In the genomic region with DNA sequence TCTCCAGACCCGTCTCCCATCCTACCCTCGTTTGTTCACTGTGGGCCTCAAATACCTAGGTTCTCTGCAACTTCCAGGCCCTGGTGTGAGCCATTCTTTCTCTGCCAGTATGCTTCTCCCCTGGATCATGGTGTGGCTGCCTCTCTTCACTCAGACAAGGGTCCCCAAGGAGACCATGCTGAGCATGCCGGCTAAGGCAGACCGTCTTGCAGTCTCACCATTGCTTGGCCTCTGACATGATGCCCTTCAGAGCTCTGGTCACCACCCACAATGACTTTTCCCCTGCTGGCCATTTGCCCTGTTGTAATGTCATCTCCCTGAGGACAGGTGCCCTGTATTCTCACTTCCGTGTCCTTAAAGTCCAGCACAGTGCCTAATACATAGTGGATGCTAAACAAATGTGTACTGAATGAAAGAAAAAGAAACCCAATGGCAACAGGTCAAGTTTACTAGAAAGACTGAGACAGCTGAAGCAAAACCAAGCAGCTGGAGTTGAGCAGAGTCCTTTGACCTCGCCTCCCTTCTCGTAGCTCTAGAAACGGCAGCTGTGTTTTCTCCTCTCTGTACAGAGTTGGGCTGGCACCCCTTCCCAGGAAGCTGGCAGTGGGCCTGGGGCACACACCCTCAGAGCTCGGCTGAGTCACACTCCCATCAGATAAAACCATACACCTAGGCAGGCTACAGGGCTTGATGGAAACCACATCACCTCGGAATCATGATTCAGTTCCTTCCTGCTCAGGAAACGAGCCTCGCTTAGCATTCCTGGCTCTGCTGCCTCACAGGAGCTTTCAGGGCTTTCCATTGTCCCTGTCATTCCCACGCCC, we compare ENCODE assay signal across 8 cellular contexts. TPM values are rescaled to one million over a fixed set of nuclear protein-coding genes. Genes with fewer than 3 reads are reported as not detected.
DNase-seq lines count a peak whose midpoint lies in the region; ATAC-seq and TF ChIP-seq lines count a peak whose summit lies in the region.

No MANE protein-coding gene starts in this region.

- no TSS peak for BruUV-seq in Calu3 (replicated peaks; lab: Mats Ljungman, UMichigan)

- H3K4me1 ChIP-seq in Peyer's patch (peaks cover 12 to 40% (median 33%) of the 10 kb centered on the region in 4 donors), right atrium auricular region (peaks cover 0 to 57% of the 10 kb centered on the region in 2 donors), spleen (peaks cover 38 to 60% (median 58%) of the 10 kb centered on the region in 6 donors)

- H3K36me3 ChIP-seq in Peyer's patch (peaks cover 0 to 41% (median 3%) of the 10 kb centered on the region in 3 donors), right atrium auricular region (peaks cover 42% of the 10 kb centered on the region), spleen (peaks cover 0 to 68% (median 38%) of the 10 kb centered on the region in 6 donors)

- WGBS in spleen, 5 donors, result 32 to 40% (median 37%) methylated on average over 13 of the region's 13 CpGs

- H3K36me3 Mint-ChIP-seq in Calu3 (ENCODE audit: insufficient read depth, unreplicated experiment), result peaks cover 47% of the 10 kb centered on the region
- peaks cover 34% of the 10 kb centered on the region for H3K36me3 Mint-ChIP-seq in activated naive CD8-positive, alpha-beta T cell treated with anti-CD3 and anti-CD28 coated beads, Interleukin-2, amount 50 U/mL, for 24 hours (ENCODE audit: low read depth)

- no peaks in the 10 kb centered on the region for H3K27me3 Mint-ChIP-seq in Calu3 (ENCODE audit: unreplicated experiment)
- no peaks in the 10 kb centered on the region for H3K27me3 Mint-ChIP-seq in activated naive CD8-positive, alpha-beta T cell treated with anti-CD3 and anti-CD28 coated beads, Interleukin-2, amount 50 U/mL, for 24 hours

- H3K27me3 ChIP-seq in Peyer's patch (no peaks in the 10 kb centered on the region), right atrium auricular region (no peaks in the 10 kb centered on the region), spleen (replicated peaks in 1 of 7) (no peaks in the 10 kb centered on the region)

- intact Hi-C loops in Calu3 (cut with micrococcal nuclease; ENCODE audit: unreplicated experiment), result loop anchor here (5.0 kb wide), 1 partner anchor 64 kb away; a partner anchor contains a TSS
- intact Hi-C loops in spleen (cut with DNase I; ENCODE audit: low total_unique reads), result no loop called here

- TF ChIP-seq POLR2A in Peyer's patch (IDR thresholded peaks at IDR 0.05) (peak in 1 of 2 donors; percentile 51), spleen (IDR thresholded peaks at IDR 0.05) (no peak)

- peaks cover 27% of the 10 kb centered on the region for H3K4me1 Mint-ChIP-seq in Calu3 (ENCODE audit: low read depth, unreplicated experiment)
- H3K4me1 Mint-ChIP-seq in activated naive CD8-positive, alpha-beta T cell treated with anti-CD3 and anti-CD28 coated beads, Interleukin-2, amount 50 U/mL, for 24 hours, result peaks cover 48% of the 10 kb centered on the region

- no peaks in the 10 kb centered on the region for H3K9me3 ChIP-seq in Peyer's patch
- H3K9me3 ChIP-seq in right atrium auricular region, result no peaks in the 10 kb centered on the region
- no peaks in the 10 kb centered on the region for H3K9me3 ChIP-seq in spleen

- H3K27ac ChIP-seq in Peyer's patch, result peak overlapping the region; percentile 68 to 91 (median 76)
- H3K27ac ChIP-seq in right atrium auricular region, result peak overlapping the region in 1 of 2 donors; percentile 41
- H3K27ac ChIP-seq in spleen, result peak overlapping the region in 7 of 8 donors; percentile 19 to 73 (median 55)

- CTCF ChIA-PET in Calu3 (lab: Charles Lee), result interaction anchor here (1.0 to 1.6 kb wide), 3 partner anchors 14 to 62 kb away, joined by 4 to 13 read pairs (median 4); a partner anchor contains a TSS

- H3K4me3 Mint-ChIP-seq in Calu3 (ENCODE audit: low read depth, unreplicated experiment), result peak overlapping the region; percentile 40
- no peak overlapping the region for H3K4me3 Mint-ChIP-seq in activated naive CD8-positive, alpha-beta T cell treated with anti-CD3 and anti-CD28 coated beads, Interleukin-2, amount 50 U/mL, for 24 hours

- TF ChIP-seq CTCF in Calu3 (IDR thresholded peaks at IDR 0.05; ENCODE audit: unreplicated experiment), result no peak
- peak in 3 of 6 experiments; percentile 18 to 42 (median 27) for TF ChIP-seq CTCF in Peyer's patch (IDR thresholded peaks at IDR 0.05)
- no peak for TF ChIP-seq CTCF in right atrium auricular region (IDR thresholded peaks at IDR 0.05)
- no peak for TF ChIP-seq CTCF in spleen (IDR thresholded peaks at IDR 0.05 in 8 of 11, conservative IDR thresholded peaks at IDR 0.05 in 3 of 11)

- H3K27ac Mint-ChIP-seq in Calu3 (ENCODE audit: unreplicated experiment), result peak overlapping the region; percentile 74
- H3K27ac Mint-ChIP-seq in activated naive CD8-positive, alpha-beta T cell treated with anti-CD3 and anti-CD28 coated beads, Interleukin-2, amount 50 U/mL, for 24 hours, result peak overlapping the region; percentile 21

- H3K4me3 ChIP-seq in Peyer's patch (peak overlapping the region in 1 of 4 donors; percentile 2), right atrium auricular region (no peak overlapping the region), spleen (peak overlapping the region in 1 of 8 donors; percentile 6)

- DNase-seq in Calu3 (peak; percentile 93), Peyer's patch (peak in 2 of 3 donors; percentile 85 to 90), right atrium auricular region (ENCODE audit: low spot score) (peak; percentile 79), spleen (peak; percentile 78), foreskin melanocyte (no peak)
- DNase-seq in activated naive CD8-positive, alpha-beta T cell treated with anti-CD3 and anti-CD28 coated beads, Interleukin-2, amount 50 U/mL, for 24 hours, result peak; percentile 27

- H3K9me3 Mint-ChIP-seq in Calu3 (ENCODE audit: low read depth, unreplicated experiment), result no peaks in the 10 kb centered on the region
- H3K9me3 Mint-ChIP-seq in activated naive CD8-positive, alpha-beta T cell treated with anti-CD3 and anti-CD28 coated beads, Interleukin-2, amount 50 U/mL, for 24 hours, result no peaks in the 10 kb centered on the region

- ATAC-seq in activated naive CD8-positive, alpha-beta T cell treated with anti-CD3 and anti-CD28 coated beads, Interleukin-2, amount 50 U/mL, for 24 hours, result peak; percentile 69
- no peak for ATAC-seq in HG02571 (IDR thresholded peaks at IDR 0.05; ENCODE audit: unreplicated experiment)
- no peak for ATAC-seq in HG02588 (IDR thresholded peaks at IDR 0.05; ENCODE audit: unreplicated experiment)

RNA-seq across cellular contexts. Expression of a gene that starts 8.6 kb away (rescaled TPM):
- total RNA-seq in Calu3 (2022) (0.14 and 0.27 TPM in 2 replicates), Peyer's patch (1 to 10 TPM in 1 of 4 donors, under 1 TPM in 1, not detected in 2; 0.27 to 1.7 TPM), right atrium auricular region (not detected), spleen (1 to 10 TPM; 2.3 to 7.7 (median 4.2) TPM)
- 1 to 10 TPM in 1 of 3 donors, under 1 TPM in 1, not detected in 1; 0.55 to 3.8 TPM for polyA plus RNA-seq in spleen

RNA-seq across cellular contexts. Expression of a gene that starts 18.8 kb away (rescaled TPM):
- total RNA-seq in Calu3 (2022), result 80.2 and 81.7 TPM in 2 replicates
- 10 to 100 TPM; 73.3 to 92.8 (median 89.8) TPM for total RNA-seq in Peyer's patch
- 100 to 1,000 TPM in 1 of 2 donors, 10 to 100 TPM in 1; 69.7 to 103 TPM for total RNA-seq in right atrium auricular region
- total RNA-seq in spleen, result 10 to 100 TPM; 25.3 to 40.8 (median 33.8) TPM
- 10 to 100 TPM; 13.0 to 25.3 (median 15.4) TPM for polyA plus RNA-seq in spleen

RNA-seq across cellular contexts. Expression of a gene that starts 22.2 kb away (rescaled TPM):
- total RNA-seq in Calu3 (2022) (48.1 and 49.1 TPM in 2 replicates), Peyer's patch (10 to 100 TPM; 46.2 to 68.8 (median 59.3) TPM), right atrium auricular region (10 to 100 TPM; 54.4 to 58.6 TPM), spleen (100 to 1,000 TPM in 1 of 7 donors, 10 to 100 TPM in 6; 57.5 to 109 (median 68.2) TPM)
- polyA plus RNA-seq in spleen, result 10 to 100 TPM; 47.3 to 71.4 (median 59.8) TPM

RNA-seq across cellular contexts. Expression of a gene that starts 28.8 kb away (rescaled TPM):
- total RNA-seq in Calu3 (2022) (6.5 and 7.1 TPM in 2 replicates), Peyer's patch (10 to 100 TPM in 1 of 4 donors, 1 to 10 TPM in 3; 4.0 to 32.2 (median 6.7) TPM), right atrium auricular region (1 to 10 TPM; 5.7 to 8.1 TPM), spleen (10 to 100 TPM; 26.3 to 77.8 (median 55.8) TPM)
- polyA plus RNA-seq in spleen, result 10 to 100 TPM; 29.2 to 37.2 (median 33.6) TPM
